In the genomic region with DNA sequence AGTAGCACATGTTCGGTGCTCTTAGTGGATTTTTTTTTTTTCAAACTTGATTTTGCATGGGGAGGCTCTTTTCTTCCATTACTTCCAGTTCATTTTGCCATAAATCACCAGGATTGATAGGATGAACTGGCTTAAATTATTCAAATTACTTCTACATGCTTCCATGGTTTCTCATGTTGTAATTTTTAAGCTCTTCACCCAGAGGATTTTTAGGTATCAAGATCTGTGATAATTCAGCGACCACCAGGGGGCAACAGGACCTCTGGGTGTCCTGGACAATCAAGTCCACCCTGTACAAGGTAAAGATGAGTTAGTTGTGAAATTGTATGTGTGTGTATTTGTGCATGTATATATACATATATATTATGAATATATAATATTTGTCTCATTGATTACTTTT, we compare ENCODE assay signal across 8 cellular contexts. TPM values are rescaled to one million over a fixed set of nuclear protein-coding genes. Genes with fewer than 3 reads are reported as not detected.
DNase-seq lines count a peak whose midpoint lies in the region; ATAC-seq, FAIRE-seq and TF ChIP-seq lines count a peak whose summit lies in the region.

No MANE protein-coding gene starts in this region.

- H3K27ac ChIP-seq in H9 (ENCODE audit: insufficient read length, low read depth, low read length) (no peak overlapping the region), astrocyte (ENCODE audit: low read depth, low read length) (no peak overlapping the region)

- no peak for ATAC-seq in HG03045 (IDR thresholded peaks at IDR 0.05; ENCODE audit: unreplicated experiment)
- ATAC-seq in HG02588 (IDR thresholded peaks at IDR 0.05; ENCODE audit: unreplicated experiment): no peak

- H3K4me3 Mint-ChIP-seq in Caco-2 (ENCODE audit: unreplicated experiment): no peak overlapping the region
- no peak overlapping the region for H3K4me3 Mint-ChIP-seq in H9
- no peak overlapping the region for H3K4me3 Mint-ChIP-seq in astrocyte (ENCODE audit: unreplicated experiment)

- H3K23me2 ChIP-seq in H9 (ENCODE audit: insufficient read length, low read depth, low read length, poor library complexity, severe bottlenecking): no peaks in the 10 kb centered on the region

- no peaks in the 10 kb centered on the region for H4K20me1 ChIP-seq in H9 (ENCODE audit: control insufficient read depth, insufficient read depth, insufficient read length)
- no peaks in the 10 kb centered on the region for H4K20me1 ChIP-seq in astrocyte (ENCODE audit: insufficient read depth, low read length)

- no peak overlapping the region for H3K4ac ChIP-seq in H9 (ENCODE audit: low read depth, low read length)

- CTCF ChIA-PET in Caco-2 (lab: Charles Lee): interaction anchor here (0.6 to 1.0 kb wide), 3 partner anchors 15 to 831 kb away, joined by 3 to 4 read pairs (median 3); no protein-coding TSS in a partner anchor

- no peak overlapping the region for H2BK5ac ChIP-seq in H9 (ENCODE audit: insufficient read length, low read length)

- no peak overlapping the region for H3K4me3 ChIP-seq in Caco-2 (ENCODE audit: low read depth, low read length)
- no peak overlapping the region for H3K4me3 ChIP-seq in astrocyte (ENCODE audit: insufficient read depth, low read depth, low read length)

- H2BK20ac ChIP-seq in H9 (ENCODE audit: low read depth, low read length, poor library complexity, severe bottlenecking): no peak overlapping the region

- no peak overlapping the region for H3K14ac ChIP-seq in H9 (ENCODE audit: insufficient read depth, low read length)

- H3K27me3 Mint-ChIP-seq in Caco-2 (ENCODE audit: insufficient read depth, unreplicated experiment): peaks cover 12% of the 10 kb centered on the region
- peaks cover 9% of the 10 kb centered on the region for H3K27me3 Mint-ChIP-seq in H9 (ENCODE audit: low read depth)
- no peaks in the 10 kb centered on the region for H3K27me3 Mint-ChIP-seq in astrocyte (ENCODE audit: low read depth, unreplicated experiment)

- no peak overlapping the region for H3K18ac ChIP-seq in H9 (ENCODE audit: insufficient read length, low read depth, low read length)

- no peaks in the 10 kb centered on the region for H3K79me1 ChIP-seq in H9 (ENCODE audit: insufficient read depth, low read depth, low read length, poor library complexity, severe bottlenecking)

- H4K8ac ChIP-seq in H9 (replicated peaks; ENCODE audit: insufficient read length, low read depth, low read length): no peak overlapping the region

- H3K4me1 Mint-ChIP-seq in Caco-2 (ENCODE audit: low read depth, unreplicated experiment) (no peaks in the 10 kb centered on the region), H9 (peaks cover 16 to 24% of the 10 kb centered on the region in 2 experiments; a peak in 3 of 4 replicates), astrocyte (ENCODE audit: low read depth, unreplicated experiment) (peaks cover 1% of the 10 kb centered on the region)

- intact Hi-C loops in Caco-2 (cut with micrococcal nuclease; ENCODE audit: unreplicated experiment): loop anchor here (5.0 to 10.0 kb wide), 2 partner anchors 369 to 629 kb away; no protein-coding TSS in a partner anchor

- BruUV-seq in Caco-2 (replicated peaks; lab: Mats Ljungman, UMichigan): no TSS peak

- H3K23ac ChIP-seq in H9 (ENCODE audit: insufficient read length, low read depth, low read length): no peak overlapping the region

- no peaks in the 10 kb centered on the region for H3K9me3 Mint-ChIP-seq in Caco-2 (ENCODE audit: unreplicated experiment)
- peaks cover 0 to 4% of the 10 kb centered on the region in 2 experiments; a peak in 1 of 5 replicates for H3K9me3 Mint-ChIP-seq in H9
- no peaks in the 10 kb centered on the region for H3K9me3 Mint-ChIP-seq in astrocyte (ENCODE audit: unreplicated experiment)

- H3K4me1 ChIP-seq in Caco-2 (peaks cover 15% of the 10 kb centered on the region; the same call in 1 of the 2 replicates), H9 (ENCODE audit: insufficient read depth, low read length) (no peaks in the 10 kb centered on the region), astrocyte (ENCODE audit: insufficient read depth, low read length) (no peaks in the 10 kb centered on the region)

- H3T11ph ChIP-seq in H9 (ENCODE audit: low read length): no peak overlapping the region

- no peaks in the 10 kb centered on the region; the same call in 1 of the 2 replicates for H3K27me3 ChIP-seq in Caco-2 (replicated peaks; ENCODE audit: control insufficient read depth, insufficient read depth, low read length)
- no peaks in the 10 kb centered on the region for H3K27me3 ChIP-seq in H9 (ENCODE audit: insufficient read depth, low read length)
- peaks cover 7% of the 10 kb centered on the region for H3K27me3 ChIP-seq in astrocyte (ENCODE audit: insufficient read depth, low read length)

- H2AK5ac ChIP-seq in H9 (ENCODE audit: insufficient read length, low read length): no peak overlapping the region

- DNase-seq in Caco-2 (peak; percentile 41 to 66), H9 (peak; percentile 47), NCI-H2196 treated with DMSO at 0.1 percent for 48 hours (lab: John Stamatoyannopoulos, UW; ENCODE audit: unreplicated experiment) (peak; percentile 17), astrocyte (ENCODE audit: low read depth) (peak; percentile 18), mucosa of gallbladder (ENCODE audit: low spot score) (peak; percentile 39), epidermal melanocyte (ENCODE audit: insufficient read length, low spot score) (no peak)

- TF ChIP-seq CTCF in Caco-2 (IDR thresholded peaks at IDR 0.05; ENCODE audit: insufficient read depth in 1 of 2, low read depth in 1 of 2, low read length in 1 of 2, severe bottlenecking in 1 of 2, unreplicated experiment in 1 of 2): peak; percentile 33 to 63
- TF ChIP-seq CTCF in H9 (conservative IDR thresholded peaks at IDR 0.05): peak; percentile 72
- peak; percentile 65 for TF ChIP-seq CTCF in astrocyte (IDR thresholded peaks at IDR 0.05; ENCODE audit: insufficient read depth, low read depth, low read length)

- H3K79me2 ChIP-seq in H9 (ENCODE audit: insufficient read depth, low read length): no peaks in the 10 kb centered on the region
- H3K79me2 ChIP-seq in astrocyte (ENCODE audit: insufficient read depth, low read length): no peaks in the 10 kb centered on the region

- no peak overlapping the region for H3K4me2 ChIP-seq in H9 (ENCODE audit: insufficient read depth, insufficient read length, low read length)
- no peak overlapping the region for H3K4me2 ChIP-seq in astrocyte (ENCODE audit: low read length)

- FAIRE-seq in astrocyte (lab: Jason Lieb, UNC): no peak

- H3K27ac Mint-ChIP-seq in Caco-2 (ENCODE audit: unreplicated experiment) (no peak overlapping the region), H9 (no peak overlapping the region), astrocyte (ENCODE audit: unreplicated experiment) (no peak overlapping the region)

- no peak overlapping the region for H4K91ac ChIP-seq in H9 (ENCODE audit: insufficient read length, low read depth, low read length)

- no CpG with 5 or more reads among the region's 2 CpGs for WGBS in H9 (ENCODE audit: extremely low coverage, insufficient read length, low lambda C conversion rate)

- H3K36me3 ChIP-seq in Caco-2 (ENCODE audit: control insufficient read depth, insufficient read depth, low read length) (no peaks in the 10 kb centered on the region), astrocyte (ENCODE audit: insufficient read depth, low read length) (no peaks in the 10 kb centered on the region)

- H3K9ac ChIP-seq in H9 (ENCODE audit: extremely low read depth, insufficient read length, low read length): no peak overlapping the region
- no peak overlapping the region for H3K9ac ChIP-seq in astrocyte (ENCODE audit: low read length)

- H3K36me3 Mint-ChIP-seq in Caco-2 (ENCODE audit: insufficient read depth, unreplicated experiment) (no peaks in the 10 kb centered on the region), H9 (ENCODE audit: insufficient read depth in 1 of 3, low read depth in 3 of 3) (no peaks in the 10 kb centered on the region; a peak in 1 of 7 replicates), astrocyte (ENCODE audit: low read depth, unreplicated experiment) (no peaks in the 10 kb centered on the region)

- no peak overlapping the region for H2BK12ac ChIP-seq in H9 (ENCODE audit: insufficient read length, low read depth, low read length)

- H2AFZ ChIP-seq in H9 (ENCODE audit: low read length) (no peak overlapping the region), astrocyte (ENCODE audit: low read depth, low read length) (no peak overlapping the region)

- H3K9me3 ChIP-seq in Caco-2 (no peaks in the 10 kb centered on the region), H9 (ENCODE audit: control insufficient read depth, low read depth, low read length) (no peaks in the 10 kb centered on the region), astrocyte (ENCODE audit: insufficient read depth, low read depth, low read length) (no peaks in the 10 kb centered on the region)

- no peak overlapping the region for H3K56ac ChIP-seq in H9 (ENCODE audit: insufficient read length, low read depth, low read length)

- no peak overlapping the region for H2BK15ac ChIP-seq in H9 (ENCODE audit: low read depth, low read length)

- H4K5ac ChIP-seq in H9 (ENCODE audit: insufficient read length, low read depth, low read length): no peak overlapping the region

- POLR2A ChIA-PET in Caco-2 (lab: Charles Lee): no interaction called here

- H2BK120ac ChIP-seq in H9 (ENCODE audit: low read depth, low read length, poor library complexity, severe bottlenecking): no peak overlapping the region

RNA-seq across cellular contexts. Expression of gene EPHA7, which starts 4.2 kb away (rescaled TPM):
- total RNA-seq in Caco-2 (2022) (not detected in 2 replicates), H9 (2021) (9.4 and 9.5 TPM in 2 replicates), astrocyte (0.55 and 0.82 TPM in 2 replicates), mucosa of gallbladder (11.3 TPM)
